In the genomic region with DNA sequence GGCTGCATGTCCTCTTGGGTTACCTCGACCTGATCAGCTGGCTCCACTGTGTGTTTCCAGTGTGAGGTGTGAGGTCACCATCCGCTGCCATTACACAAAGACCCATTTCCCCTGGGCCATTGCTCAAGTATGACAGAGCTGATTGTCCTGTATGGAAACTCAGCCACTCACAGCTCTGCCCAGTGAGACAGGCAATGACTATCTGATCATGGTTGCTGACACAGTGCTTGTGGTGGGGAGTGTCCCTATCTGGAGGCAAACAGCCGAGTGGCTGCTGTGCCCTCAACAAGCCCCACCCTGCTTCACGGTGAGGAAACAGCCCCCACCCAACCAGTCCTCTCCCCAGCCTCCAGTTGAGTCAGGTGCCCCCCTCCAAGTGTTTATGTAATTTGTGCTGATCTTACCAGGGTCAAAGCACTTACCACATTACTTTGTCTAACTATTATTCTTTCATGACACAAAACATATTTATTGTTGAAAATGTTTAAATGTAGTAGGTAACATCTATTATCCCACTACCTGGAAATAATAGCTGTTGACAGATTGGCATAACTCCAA, we compare ENCODE assay signal across 8 cellular contexts. TPM values are rescaled to one million over a fixed set of nuclear protein-coding genes. Genes with fewer than 3 reads are reported as not detected.
DNase-seq lines count a peak whose midpoint lies in the region; ATAC-seq and TF ChIP-seq lines count a peak whose summit lies in the region.

No MANE protein-coding gene starts in this region.

- H3K9me3 Mint-ChIP-seq in CD4-positive, alpha-beta memory T cell: no peaks in the 10 kb centered on the region

- H2AFZ ChIP-seq in neuronal stem cell (ENCODE audit: low read length): no peak overlapping the region

- H3K4me3 ChIP-seq in CD4-positive, alpha-beta memory T cell (ENCODE audit: low read length in 2 of 2): no peak overlapping the region
- H3K4me3 ChIP-seq in adrenal gland (no peak overlapping the region), neuronal stem cell (ENCODE audit: low read length in 2 of 2) (no peak overlapping the region)

- no peak overlapping the region for H4K91ac ChIP-seq in neuronal stem cell (ENCODE audit: low read depth, low read length, poor library complexity)

- TF ChIP-seq CTCF in adrenal gland (IDR thresholded peaks at IDR 0.05): no peak

- no peaks in the 10 kb centered on the region for H3K27me3 Mint-ChIP-seq in CD4-positive, alpha-beta memory T cell

- peak overlapping the region in 7 of 8 donors; percentile 33 to 88 (median 72) for H3K4me3 Mint-ChIP-seq in CD4-positive, alpha-beta memory T cell

- peaks cover 79 to 97% (median 88%) of the 10 kb centered on the region in 4 donors for H3K4me1 Mint-ChIP-seq in CD4-positive, alpha-beta memory T cell

- POLR2A ChIA-PET in CD4-positive, alpha-beta memory T cell (lab: Charles Lee; ENCODE audit: partially characterized antibody): interaction anchor here (0.8 to 2.2 kb wide), 6 partner anchors 10 to 91 kb away, joined by 3 to 10 read pairs (median 4); a partner anchor contains a TSS
- POLR2A ChIA-PET in HEK293T (lab: Yijun Ruan, JAX): no interaction called here

- peaks cover 2 to 16% of the 10 kb centered on the region in 2 donors for H3K36me3 Mint-ChIP-seq in CD4-positive, alpha-beta memory T cell

- no peak for ATAC-seq in left lobe of liver

- peak overlapping the region; percentile 1 for H3K14ac ChIP-seq in neuronal stem cell (ENCODE audit: low read length)

- CTCF ChIA-PET in CD4-positive, alpha-beta memory T cell (lab: Charles Lee; ENCODE audit: partially characterized antibody): interaction anchor here (0.9 to 9.3 kb wide), 5 partner anchors 9 to 90 kb away, joined by 3 to 70 read pairs (median 4); no protein-coding TSS in a partner anchor
- CTCF ChIA-PET in HEK293T (lab: Yijun Ruan, JAX): no interaction called here

- no peaks in the 10 kb centered on the region for H3K9me3 ChIP-seq in CD4-positive, alpha-beta memory T cell (ENCODE audit: control insufficient read depth in 1 of 2, low read length in 2 of 2)
- H3K9me3 ChIP-seq in adrenal gland (replicated peaks in 1 of 3) (no peaks in the 10 kb centered on the region), neuronal stem cell (replicated peaks in 1 of 2; ENCODE audit: control insufficient read depth in 2 of 2, insufficient read depth in 1 of 2, low read depth in 1 of 2, low read length in 2 of 2) (no peaks in the 10 kb centered on the region)

- H2BK15ac ChIP-seq in neuronal stem cell (ENCODE audit: low read length): no peak overlapping the region

- H3K18ac ChIP-seq in neuronal stem cell (ENCODE audit: low read length): no peak overlapping the region

- H3K27ac Mint-ChIP-seq in CD4-positive, alpha-beta memory T cell: peak overlapping the region; percentile 96 to 99 (median 97)

- H3K23ac ChIP-seq in neuronal stem cell (ENCODE audit: low read depth, low read length, poor library complexity): no peak overlapping the region

- H3K4me2 ChIP-seq in neuronal stem cell (ENCODE audit: insufficient read depth, low read length, poor library complexity, severe bottlenecking): no peak overlapping the region

- H2BK120ac ChIP-seq in neuronal stem cell (ENCODE audit: low read depth, low read length): no peak overlapping the region

- H3K27ac ChIP-seq in CD4-positive, alpha-beta memory T cell (ENCODE audit: low read depth, low read length): peak overlapping the region; percentile 90
- peak overlapping the region in 2 of 5 donors; percentile 42 to 58 for H3K27ac ChIP-seq in adrenal gland
- H3K27ac ChIP-seq in neuronal stem cell (replicated peaks; ENCODE audit: low read length): no peak overlapping the region

- DNase-seq in CD4-positive, alpha-beta memory T cell: peak; percentile 51 to 95 (median 63)
- DNase-seq in T-helper 1 cell: peak in 4 of 5 donors; percentile 45 to 73 (median 54)
- DNase-seq in adrenal gland: peak in 4 of 7 donors; percentile 37 to 72 (median 66)
- DNase-seq in neuronal stem cell (ENCODE audit: low spot score): no peak
- no peak for DNase-seq in HEK293T (ENCODE audit: extremely low spot score)
- no peak for DNase-seq in NCI-H82 treated with DMSO at 0.1 percent for 48 hours (lab: John Stamatoyannopoulos, UW; ENCODE audit: unreplicated experiment)
- DNase-seq in SW480 (ENCODE audit: low spot score): no peak
- DNase-seq in left lobe of liver (ENCODE audit: low spot score): no peak

- H3K79me1 ChIP-seq in neuronal stem cell (ENCODE audit: low read depth, low read length): no peaks in the 10 kb centered on the region

- no peak for TF ChIP-seq POLR2A in adrenal gland (IDR thresholded peaks at IDR 0.05)

- H2BK12ac ChIP-seq in neuronal stem cell (ENCODE audit: low read length): no peak overlapping the region

- H4K8ac ChIP-seq in neuronal stem cell (ENCODE audit: low read depth, low read length): no peak overlapping the region

- no peak overlapping the region for H3K4ac ChIP-seq in neuronal stem cell (ENCODE audit: low read length)

- H2BK5ac ChIP-seq in neuronal stem cell (ENCODE audit: low read length): no peak overlapping the region

- peaks cover 100% of the 10 kb centered on the region for H3K4me1 ChIP-seq in CD4-positive, alpha-beta memory T cell (ENCODE audit: insufficient read depth, low read length)
- peaks cover 5 to 17% of the 10 kb centered on the region in 2 donors for H3K4me1 ChIP-seq in adrenal gland (replicated peaks in 1 of 2)
- peaks cover 0 to 3% of the 10 kb centered on the region in 2 donors for H3K4me1 ChIP-seq in neuronal stem cell (ENCODE audit: control insufficient read depth in 2 of 2, insufficient read depth in 1 of 2, low read depth in 1 of 2, low read length in 2 of 2)

- no peaks in the 10 kb centered on the region for H3K36me3 ChIP-seq in CD4-positive, alpha-beta memory T cell (ENCODE audit: insufficient read depth, low read length)
- no peaks in the 10 kb centered on the region for H3K36me3 ChIP-seq in adrenal gland (replicated peaks in 1 of 2)
- H3K36me3 ChIP-seq in neuronal stem cell (replicated peaks in 1 of 2; ENCODE audit: control insufficient read depth in 2 of 2, insufficient read depth in 2 of 2, low read length in 2 of 2): peaks cover 0 to 2% of the 10 kb centered on the region in 2 donors

- H3K9ac ChIP-seq in neuronal stem cell (ENCODE audit: low read depth, low read length, poor library complexity): no peak overlapping the region

- WGBS in adrenal gland, 4 donors: 18 to 55% (median 37%) methylated on average over 2 to 4 of the region's 4 CpGs
- no CpG with 5 or more reads among the region's 4 CpGs for WGBS in neuronal stem cell (ENCODE audit: extremely low coverage in 2 of 2, insufficient read length in 2 of 2, insufficient replicate concordance in 1 of 2), 2 donors

- intact Hi-C loops in CD4-positive, alpha-beta memory T cell (cut with micrococcal nuclease): loop anchor here (1.0 kb wide), 1 partner anchor 9 kb away; no protein-coding TSS in a partner anchor
- intact Hi-C loops in adrenal gland (cut with DNase I): no loop called here

- no peaks in the 10 kb centered on the region for H3K27me3 ChIP-seq in CD4-positive, alpha-beta memory T cell (ENCODE audit: insufficient read depth, low read length)
- H3K27me3 ChIP-seq in adrenal gland (no peaks in the 10 kb centered on the region), neuronal stem cell (ENCODE audit: control insufficient read depth in 3 of 3, insufficient read depth in 3 of 3, low read depth in 1 of 3, low read length in 3 of 3) (no peaks in the 10 kb centered on the region)

- no peak overlapping the region for H2AK5ac ChIP-seq in neuronal stem cell (ENCODE audit: low read depth, low read length)

TF ChIP-seq in HEK293T, 16 proteins besides CTCF, POLR2A, EP300 and RAD21:
- TF ChIP-seq CTBP1 (IDR thresholded peaks at IDR 0.05; ENCODE audit: borderline replicate concordance): no peak
- TF ChIP-seq BHLHE40 (IDR thresholded peaks at IDR 0.05; ENCODE audit: borderline replicate concordance): no peak
- TF ChIP-seq ARNT (IDR thresholded peaks at IDR 0.05): no peak
- no peak for TF ChIP-seq FOXK2 (IDR thresholded peaks at IDR 0.05)
- TF ChIP-seq SP1 (IDR thresholded peaks at IDR 0.05): no peak
- no peak for TF ChIP-seq LEF1 (IDR thresholded peaks at IDR 0.05; ENCODE audit: borderline replicate concordance)
- no peak for TF ChIP-seq NFRKB (IDR thresholded peaks at IDR 0.05)
- no peak for TF ChIP-seq HDGF (IDR thresholded peaks at IDR 0.05; ENCODE audit: borderline replicate concordance)
- TF ChIP-seq L3MBTL2 (conservative IDR thresholded peaks at IDR 0.05): no peak
- TF ChIP-seq SUZ12 (IDR thresholded peaks at IDR 0.05): no peak
- TF ChIP-seq, protein P1, sequence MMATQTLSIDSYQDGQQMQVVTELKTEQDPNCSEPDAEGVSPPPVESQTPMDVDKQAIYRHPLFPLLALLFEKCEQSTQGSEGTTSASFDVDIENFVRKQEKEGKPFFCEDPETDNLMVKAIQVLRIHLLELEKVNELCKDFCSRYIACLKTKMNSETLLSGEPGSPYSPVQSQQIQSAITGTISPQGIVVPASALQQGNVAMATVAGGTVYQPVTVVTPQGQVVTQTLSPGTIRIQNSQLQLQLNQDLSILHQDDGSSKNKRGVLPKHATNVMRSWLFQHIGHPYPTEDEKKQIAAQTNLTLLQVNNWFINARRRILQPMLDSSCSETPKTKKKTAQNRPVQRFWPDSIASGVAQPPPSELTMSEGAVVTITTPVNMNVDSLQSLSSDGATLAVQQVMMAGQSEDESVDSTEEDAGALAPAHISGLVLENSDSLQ (IDR thresholded peaks at IDR 0.05): no peak
- no peak for TF ChIP-seq TARDBP (IDR thresholded peaks at IDR 0.05)
- no peak for TF ChIP-seq FOXA1 (IDR thresholded peaks at IDR 0.05)

RNA-seq across cellular contexts. Expression of a gene that starts 11.7 kb away (rescaled TPM):
- 10 to 100 TPM; 29.6 to 30.4 TPM for total RNA-seq in CD4-positive, alpha-beta memory T cell
- polyA plus RNA-seq in CD4-positive, alpha-beta memory T cell: 10 to 100 TPM; 29.1 to 36.8 TPM
- total RNA-seq in adrenal gland: 100 to 1,000 TPM in 3 of 8 donors, 10 to 100 TPM in 5; 72.0 to 148 (median 91.2) TPM
- polyA plus RNA-seq in adrenal gland: 10 to 100 TPM; 54.8 to 56.7 (median 56.7) TPM
- 0.54 TPM for polyA plus RNA-seq in neuronal stem cell (2013, experiment 1 of 2)
- 0.40 TPM for polyA plus RNA-seq in neuronal stem cell (2013, experiment 2 of 2)
- total RNA-seq in left lobe of liver: 1.9 TPM

Comparison
In these comparisons a context has a peak if more than half of its experiments do, and no peak if none do; other contexts are left out.
1. DNase-seq: peak in CD4-positive, alpha-beta memory T cell (5 of 5), T-helper 1 cell (4 of 5) and adrenal gland (4 of 7); none in neuronal stem cell (single experiment), HEK293T (single experiment), NCI-H82 treated with DMSO at 0.1 percent for 48 hours (single experiment), SW480 (single experiment) and left lobe of liver (single experiment).
2. RNA of a gene that starts 11.7 kb away (total RNA-seq): 72.0 to 148 TPM in adrenal gland and 29.6 to 30.4 TPM in CD4-positive, alpha-beta memory T cell; 1.9 TPM in left lobe of liver (single experiment); every median in the first group is over 10 times any median in the second.